In genomic region chr10:72354356-72355213, GRCh38 we compare ENCODE assay signal across 1 cellular context.
A peak's percentile ranks its signal among the peaks of the same experiment; 100 is the strongest.
TF ChIP-seq lines count a peak whose summit lies in the region.

Gene DNAJB12, minus strand, starts transcription at chr10:72354919. Its CDS starts 22 bp downstream, at chr10:72354897.

TF ChIP-seq in K562, 482 proteins besides CTCF, POLR2A, EP300 and RAD21 (continued from another document and continues in another):
- TF ChIP-seq ZBTB40 (IDR thresholded peaks at IDR 0.05) (peak; percentile 97), ZBTB40 (CRISPR knock-in tag; IDR thresholded peaks at IDR 0.05) (no peak), NCOA2 (IDR thresholded peaks at IDR 0.05; ENCODE audit: partially characterized antibody in 2 of 2) (no peak), HDGF (IDR thresholded peaks at IDR 0.05) (no peak), DMBX1 (CRISPR knock-in tag; IDR thresholded peaks at IDR 0.05; ENCODE audit: borderline replicate concordance) (no peak), IRF2 (CRISPR knock-in tag; IDR thresholded peaks at IDR 0.05) (no peak), FOXJ3 (CRISPR knock-in tag; IDR thresholded peaks at IDR 0.05) (no peak), ZZZ3 (IDR thresholded peaks at IDR 0.05) (peak; percentile 97), ZNF79 (CRISPR knock-in tag; IDR thresholded peaks at IDR 0.05; ENCODE audit: low read depth) (no peak), BACH1 (tag; IDR thresholded peaks at IDR 0.05) (peak; percentile 77; the same call in 1 of the 2 replicates), ZNF318 (IDR thresholded peaks at IDR 0.05; ENCODE audit: borderline replicate concordance in 1 of 2, low read depth in 1 of 2) (no peak), ZBTB49 (CRISPR knock-in tag; IDR thresholded peaks at IDR 0.05; ENCODE audit: borderline replicate concordance) (peak; percentile 11; the same call in 1 of the 2 replicates), MIER1 (IDR thresholded peaks at IDR 0.05; ENCODE audit: low read depth) (no peak; the same call in 1 of the 2 replicates), NELFE (IDR thresholded peaks at IDR 0.05; ENCODE audit: insufficient read depth, insufficient read length) (no peak), CTBP1 (IDR thresholded peaks at IDR 0.05; ENCODE audit: borderline replicate concordance) (peak; percentile 96), JUND (IDR thresholded peaks at IDR 0.05; ENCODE audit: borderline replicate concordance, low read depth, low read length) (peak; percentile 76), JUND (tag; IDR thresholded peaks at IDR 0.05; ENCODE audit: borderline replicate concordance, low read depth, low read length) (peak; percentile 45; the same call in 1 of the 3 replicates), PRPF4 (IDR thresholded peaks at IDR 0.05; ENCODE audit: insufficient read depth, low read depth, low read length, poor library complexity, severe bottlenecking) (peak; percentile 87), MEF2A (IDR thresholded peaks at IDR 0.05; ENCODE audit: control insufficient read depth, low read depth, low read length) (no peak), ZNF444 (CRISPR knock-in tag; IDR thresholded peaks at IDR 0.05) (peak; percentile 99), E2F6 (IDR thresholded peaks at IDR 0.05; ENCODE audit: borderline replicate concordance in 1 of 2, extremely low read depth in 1 of 2, insufficient read depth in 1 of 2, insufficient read length in 1 of 2, low read depth in 1 of 2, low read length in 1 of 2, poor library complexity in 1 of 2, severe bottlenecking in 1 of 2) (peak; percentile 56 to 63), CBFB (CRISPR knock-in tag; IDR thresholded peaks at IDR 0.05) (peak; percentile 69; the same call in 1 of the 2 replicates), CHAMP1 (IDR thresholded peaks at IDR 0.05) (no peak; the same call in 1 of the 2 replicates), ASH1L (IDR thresholded peaks at IDR 0.05; ENCODE audit: borderline replicate concordance, low read depth, partially characterized antibody) (no peak), ZBTB33 (CRISPR knock-in tag; IDR thresholded peaks at IDR 0.05) (no peak; the same call in 1 of the 2 replicates)
